ENCODE assay signal across 7 cellular contexts in genomic region chr2:103462101-103462500, GRCh38.
"Had no signal": no experiment of that assay in that cellular context is flagged by ENCODE, and none has a peak within 500 bp of the region (broad histone marks: within the 10 kb centered on the region; RNA-seq: fewer than 3 reads in every experiment).

No MANE protein-coding gene starts in this region.

- H3K9ac ChIP-seq: KMS-11 had no signal

- H3K27ac ChIP-seq: HL-60, KMS-11 had no signal

- H3K4me2 ChIP-seq: KMS-11 had no signal

- ATAC-seq: HepG2 had no signal

- DNase-seq: IMR-90, KBM-7, KG1 had no signal

- FAIRE-seq: HepG2, HTR-8/SVneo had no signal
